Comparison of ENCODE assay signal across 22 cellular contexts in genomic region chr19:47352095-47352494, GRCh38. TPM values are rescaled to one million over a fixed set of nuclear protein-coding genes. Genes with fewer than 3 reads are reported as not detected.
DNase-seq lines count a peak whose midpoint lies in the region; ATAC-seq and TF ChIP-seq lines count a peak whose summit lies in the region.
"Had no signal": no experiment of that assay in that cellular context is flagged by ENCODE, and none has a peak within 500 bp of the region (broad histone marks: within the 10 kb centered on the region; RNA-seq: fewer than 3 reads in every experiment).

No MANE protein-coding gene starts in this region.

- peak overlapping the region; percentile 50 for H2AK9ac ChIP-seq in IMR-90 (replicated peaks; ENCODE audit: low read depth, low read length, poor library complexity)

- intact Hi-C loops in IMR-90 (cut with micrococcal nuclease) (no loop called here), Right ventricle myocardium inferior (cut with DNase I) (no loop called here)

- dilution Hi-C loops in IMR-90 (cut with HindIII; ENCODE audit: low sequenced_read_pairs, unreplicated experiment): no loop called here

- H4K20me1 ChIP-seq in IMR-90 (ENCODE audit: insufficient read depth, low read length): no peaks in the 10 kb centered on the region; the same call in 1 of the 2 replicates

- no peak overlapping the region for H2BK120ac ChIP-seq in IMR-90 (ENCODE audit: low read depth, low read length)

- no peak for TF ChIP-seq RAD21 in IMR-90 (IDR thresholded peaks at IDR 0.05; ENCODE audit: low read length)

- peaks cover 3% of the 10 kb centered on the region; the same call in 1 of the 2 replicates for H3K9me1 ChIP-seq in IMR-90 (ENCODE audit: insufficient read depth, low read length)

- H3K18ac ChIP-seq in IMR-90 (ENCODE audit: low read depth, low read length): no peak overlapping the region

- no peak for TF ChIP-seq POLR2A in IMR-90 (IDR thresholded peaks at IDR 0.05; ENCODE audit: low read depth, low read length)

- peaks cover 0 to 2% of the 10 kb centered on the region in 2 donors for H3K9me3 Mint-ChIP-seq in activated T-cell treated with anti-CD3 and anti-CD28 coated beads, Interleukin-2, amount 50 U/mL, for 72 hours
- peaks cover 0 to 4% (median 2%) of the 10 kb centered on the region in 5 experiments for H3K9me3 Mint-ChIP-seq in brain
- H3K9me3 Mint-ChIP-seq: activated T-helper 1 cell treated with anti-CD3 and anti-CD28 coated beads, Interleukin-12 subunit alpha, Interleukin-12 subunit beta, Interleukin-2, Interleukin-4 antibody, amounts not matched to agents 30 ng/mL and 10 ng/mL and 1 ng/mL, durations not matched to agents 14 hours and 24 hours and 36 hours had no signal

- H3K79me1 ChIP-seq in IMR-90 (ENCODE audit: low read depth in 1 of 2, low read length in 2 of 2): peaks cover 50 to 52% of the 10 kb centered on the region in 2 experiments

- H3K27me3 ChIP-seq in IMR-90 (ENCODE audit: control insufficient read depth, insufficient read depth, low read length): no peaks in the 10 kb centered on the region
- no peaks in the 10 kb centered on the region for H3K27me3 ChIP-seq in neutrophil
- H3K27me3 ChIP-seq: brain microvascular endothelial cell, colonic mucosa, vagina had no signal

- POLR2A ChIA-PET in IMR-90 (lab: Charles Lee; ENCODE audit: unreplicated experiment): no interaction called here

- BruUV-seq in IMR-90 (replicated peaks; lab: Mats Ljungman, UMichigan): no TSS peak

- no peak for DNase-seq in activated T-cell treated with anti-CD3 and anti-CD28 coated beads, Interleukin-2, amount 50 U/mL, for 72 hours
- no peak for DNase-seq in activated T-cell treated with anti-CD3 and anti-CD28 coated beads, Interleukin-2, amount 50 U/mL, for 1 hour
- DNase-seq in IMR-90 (no peak), DMS53 treated with DMSO at 0.1 percent for 48 hours (lab: John Stamatoyannopoulos, UW; ENCODE audit: unreplicated experiment) (no peak), Right ventricle myocardium inferior (ENCODE audit: missing footprints) (no peak), GM20000 (ENCODE audit: low spot score) (no peak)
- DNase-seq: activated CD4-positive, CD25-positive, alpha-beta regulatory T cell treated with anti-CD3 and anti-CD28 coated beads, Interleukin-2, amount 50 U/mL, for 72 hours; activated CD8-positive, alpha-beta T cell treated with anti-CD3 and anti-CD28 coated beads, Interleukin-2, amount 10 ng/mL, durations not matched to agents 7 days and 5 days; colonic mucosa; left ventricle myocardium superior; NCI-H1105; NCI-H510A; right cardiac atrium had no signal

- H3K9ac ChIP-seq in IMR-90 (ENCODE audit: low read depth, low read length): no peak overlapping the region

- TF ChIP-seq CTCF in IMR-90 (conservative IDR thresholded peaks at IDR 0.05; ENCODE audit: low read depth, low read length) (no peak), brain (conservative IDR thresholded peaks at IDR 0.05) (no peak), neutrophil (IDR thresholded peaks at IDR 0.05) (no peak), GM20000 (IDR thresholded peaks at IDR 0.05; ENCODE audit: extremely low read depth, missing control alignments) (no peak)

- no peak overlapping the region for H2AFZ ChIP-seq in IMR-90 (replicated peaks; ENCODE audit: low read length, poor library complexity)

- H2AK5ac ChIP-seq in IMR-90 (ENCODE audit: low read depth, low read length): no peak overlapping the region

- H4K91ac ChIP-seq in IMR-90 (ENCODE audit: insufficient read depth, low read depth, low read length): no peak overlapping the region

- H3K27me3 Mint-ChIP-seq in activated T-cell treated with anti-CD3 and anti-CD28 coated beads, Interleukin-2, amount 50 U/mL, for 72 hours (ENCODE audit: low read depth): no peaks in the 10 kb centered on the region
- H3K27me3 Mint-ChIP-seq in brain: peaks cover 10% of the 10 kb centered on the region

- H3K4me3 Mint-ChIP-seq in activated T-cell treated with anti-CD3 and anti-CD28 coated beads, Interleukin-2, amount 50 U/mL, for 72 hours: no peak overlapping the region
- H3K4me3 Mint-ChIP-seq in brain: peak overlapping the region in 4 of 5 experiments; percentile 69 to 81 (median 79)
- H3K4me3 Mint-ChIP-seq: activated CD8-positive, alpha-beta T cell treated with anti-CD3 and anti-CD28 coated beads, Interleukin-2, amount 10 ng/mL, durations not matched to agents 7 days and 5 days; activated T-helper 1 cell treated with anti-CD3 and anti-CD28 coated beads, Interleukin-12 subunit alpha, Interleukin-12 subunit beta, Interleukin-2, Interleukin-4 antibody, amounts not matched to agents 30 ng/mL and 10 ng/mL and 1 ng/mL, durations not matched to agents 14 hours and 24 hours and 36 hours had no signal

- H2BK20ac ChIP-seq in IMR-90 (ENCODE audit: low read depth, low read length): no peak overlapping the region

- in situ Hi-C loops in IMR-90 (cut with MboI; ENCODE audit: low sequenced_read_pairs): no loop called here

- H2BK5ac ChIP-seq in IMR-90 (ENCODE audit: low read depth, low read length, poor library complexity, severe bottlenecking): no peak overlapping the region

- peaks cover 6 to 19% of the 10 kb centered on the region in 2 donors for H3K36me3 Mint-ChIP-seq in activated T-cell treated with anti-CD3 and anti-CD28 coated beads, Interleukin-2, amount 50 U/mL, for 72 hours (ENCODE audit: insufficient read depth in 2 of 2)
- peaks cover 73% of the 10 kb centered on the region for H3K36me3 Mint-ChIP-seq in brain

- no peak for ATAC-seq in activated T-cell treated with anti-CD3 and anti-CD28 coated beads, Interleukin-2, amount 50 U/mL, for 72 hours (replicated peaks in 1 of 2)
- no peak for ATAC-seq in IMR-90 (ENCODE audit: low read depth)
- ATAC-seq in Right ventricle myocardium inferior: no peak
- ATAC-seq: activated CD8-positive, alpha-beta T cell treated with anti-CD3 and anti-CD28 coated beads, Interleukin-2, amount 10 ng/mL, durations not matched to agents 7 days and 5 days; left ventricle myocardium superior; right cardiac atrium had no signal

- no peak overlapping the region for H3K14ac ChIP-seq in IMR-90 (replicated peaks; ENCODE audit: low read depth, low read length)

- CTCF ChIA-PET in IMR-90 (lab: Yijun Ruan, JAX): no interaction called here

- H3K4me3 ChIP-seq in IMR-90 (ENCODE audit: insufficient read depth, low read depth, low read length) (no peak overlapping the region), neutrophil (ENCODE audit: low read depth in 1 of 2, low read length in 1 of 2) (peak overlapping the region; percentile 83 to 97)
- H3K4me3 ChIP-seq: colonic mucosa, HAP-1, vagina had no signal

- H3K36me3 ChIP-seq in IMR-90 (ENCODE audit: control insufficient read depth, insufficient read depth, low read length): peaks cover 37% of the 10 kb centered on the region
- H3K36me3 ChIP-seq in neutrophil: peaks cover 59% of the 10 kb centered on the region

- no peak overlapping the region for H3K4me2 ChIP-seq in IMR-90 (ENCODE audit: low read depth, low read length)

- H3K9me3 ChIP-seq in IMR-90 (ENCODE audit: control insufficient read depth, insufficient read depth, low read length) (no peaks in the 10 kb centered on the region), neutrophil (no peaks in the 10 kb centered on the region)
- H3K9me3 ChIP-seq: colonic mucosa, HAP-1, vagina had no signal

- H4K5ac ChIP-seq in IMR-90 (ENCODE audit: low read depth, low read length): no peak overlapping the region

- peak overlapping the region; percentile 32 for H3K27ac Mint-ChIP-seq in activated T-cell treated with anti-CD3 and anti-CD28 coated beads, Interleukin-2, amount 50 U/mL, for 72 hours
- peak overlapping the region in 4 of 5 experiments; percentile 38 to 97 (median 88) for H3K27ac Mint-ChIP-seq in brain
- H3K27ac Mint-ChIP-seq: activated CD8-positive, alpha-beta T cell treated with anti-CD3 and anti-CD28 coated beads, Interleukin-2, amount 10 ng/mL, durations not matched to agents 7 days and 5 days had no signal

- H3K4ac ChIP-seq in IMR-90 (ENCODE audit: low read depth, low read length): no peak overlapping the region

- no CpG with 5 or more reads among the region's 2 CpGs for WGBS in IMR-90 (ENCODE audit: extremely low coverage in 2 of 2, insufficient read length in 1 of 2), 2 experiments

- H3K4me1 Mint-ChIP-seq in activated T-cell treated with anti-CD3 and anti-CD28 coated beads, Interleukin-2, amount 50 U/mL, for 72 hours (ENCODE audit: low read depth): peaks cover 53% of the 10 kb centered on the region
- H3K4me1 Mint-ChIP-seq in brain: peaks cover 50% of the 10 kb centered on the region

- no peak overlapping the region for H4K8ac ChIP-seq in IMR-90 (ENCODE audit: low read depth in 2 of 2, low read length in 2 of 2)

- H3K27ac ChIP-seq in IMR-90 (ENCODE audit: insufficient read depth, low read length) (no peak overlapping the region), neutrophil (peak overlapping the region; percentile 99)
- H3K27ac ChIP-seq: brain microvascular endothelial cell, colonic mucosa, vagina had no signal

- H2BK15ac ChIP-seq in IMR-90 (ENCODE audit: low read depth, low read length): no peak overlapping the region

- no peaks in the 10 kb centered on the region; the same call in 1 of the 2 replicates for H3K4me1 ChIP-seq in IMR-90 (ENCODE audit: control insufficient read depth, insufficient read depth, low read length)
- peaks cover 74 to 79% of the 10 kb centered on the region in 2 experiments for H3K4me1 ChIP-seq in neutrophil (ENCODE audit: control insufficient read depth in 1 of 2, insufficient read depth in 1 of 2, low read depth in 1 of 2, low read length in 1 of 2)

- H3K23ac ChIP-seq in IMR-90 (ENCODE audit: low read depth, low read length): no peak overlapping the region

- H3K56ac ChIP-seq in IMR-90 (ENCODE audit: extremely low read depth, insufficient read depth, low read length): no peak overlapping the region

RNA-seq across cellular contexts. Expression of gene DHX34, which starts 3.0 kb away (rescaled TPM):
- 10 to 100 TPM in 1 of 2 donors, 1 to 10 TPM in 1; 9.4 to 11.8 TPM for total RNA-seq in activated T-cell treated with anti-CD3 and anti-CD28 coated beads, Interleukin-2, amount 50 U/mL, for 72 hours
- total RNA-seq in IMR-90 (2012; rRNA removed) (4.5 and 5.6 TPM in 2 replicates), Right ventricle myocardium inferior (8.0 TPM)
- polyA plus RNA-seq in IMR-90 (2012; rRNA removed) (13.7 and 14.8 TPM in 2 replicates), brain (ENCODE audit: insufficient read depth, low read depth, low replicate concordance) (10.0 TPM)
- polyA plus RNA-seq in IMR-90 (2012; cell fraction: cytosol; rRNA removed): 7.5 and 12.4 TPM in 2 replicates
- polyA plus RNA-seq in IMR-90 (2012; cell fraction: nucleus; rRNA removed; ENCODE audit: low replicate concordance): 40.2 and 104 TPM in 2 replicates

RNA-seq across cellular contexts. Expression of gene C5AR2, which starts 20.1 kb away (rescaled TPM):
- total RNA-seq in activated T-cell treated with anti-CD3 and anti-CD28 coated beads, Interleukin-2, amount 50 U/mL, for 72 hours: not detected
- total RNA-seq in IMR-90 (2012; rRNA removed): under 0.01 TPM in 1 of 2 replicates, not detected in the other
- not detected in 2 replicates for polyA plus RNA-seq in IMR-90 (2012; rRNA removed)
- polyA plus RNA-seq in IMR-90 (2012; cell fraction: cytosol; rRNA removed): 0.11 TPM in 1 of 2 replicates, not detected in the other
- 0.03 and 0.05 TPM in 2 replicates for polyA plus RNA-seq in IMR-90 (2012; cell fraction: nucleus; rRNA removed; ENCODE audit: low replicate concordance)
- 0.12 TPM for polyA plus RNA-seq in brain (ENCODE audit: insufficient read depth, low read depth, low replicate concordance)
- total RNA-seq in Right ventricle myocardium inferior: 0.95 TPM
- total RNA-seq: A673; activated T-helper 1 cell treated with anti-CD3 and anti-CD28 coated beads, Interleukin-12 subunit alpha, Interleukin-12 subunit beta, Interleukin-2, Interleukin-4 antibody, amounts not matched to agents 30 ng/mL and 10 ng/mL and 1 ng/mL, durations not matched to agents 14 hours and 24 hours and 36 hours had no signal
- polyA plus RNA-seq: BJ had no signal

RNA-seq across cellular contexts. Expression of gene C5AR1, which starts 42.4 kb away (rescaled TPM):
- 1 to 10 TPM; 1.8 to 3.0 TPM for total RNA-seq in activated T-cell treated with anti-CD3 and anti-CD28 coated beads, Interleukin-2, amount 50 U/mL, for 72 hours
- total RNA-seq in IMR-90 (2012; rRNA removed): under 0.01 TPM in 1 of 2 replicates, not detected in the other
- 1.0 TPM in 2 replicates for polyA plus RNA-seq in IMR-90 (2012; rRNA removed)
- 0.36 and 1.1 TPM in 2 replicates for polyA plus RNA-seq in IMR-90 (2012; cell fraction: cytosol; rRNA removed)
- polyA plus RNA-seq in IMR-90 (2012; cell fraction: nucleus; rRNA removed; ENCODE audit: low replicate concordance): 12.7 and 23.5 TPM in 2 replicates
- 3.2 TPM for polyA plus RNA-seq in brain (ENCODE audit: insufficient read depth, low read depth, low replicate concordance)
- total RNA-seq in Right ventricle myocardium inferior: 5.0 TPM
- total RNA-seq: RPMI7951 had no signal

Comparison
In these comparisons a context has a peak if more than half of its experiments do, and no peak if none do; other contexts are left out.
1. H3K4me3 Mint-ChIP-seq: peak in brain (4 of 5); none in activated T-cell treated with anti-CD3 and anti-CD28 coated beads, Interleukin-2, amount 50 U/mL, for 72 hours (0 of 2).